In genomic region chr9:120950421-120951388, GRCh38 we compare ENCODE assay signal across 2 cellular contexts.
TF ChIP-seq lines count a peak whose summit lies in the region.

No MANE protein-coding gene starts in this region.

TF ChIP-seq in IMR-90, 13 proteins besides CTCF, POLR2A, EP300 and RAD21:
- no peak for TF ChIP-seq MXI1 (IDR thresholded peaks at IDR 0.05; ENCODE audit: borderline replicate concordance, low read depth, low read length)
- TF ChIP-seq RFX5 (IDR thresholded peaks at IDR 0.05; ENCODE audit: low read depth, low read length), result no peak
- TF ChIP-seq CHD1 (IDR thresholded peaks at IDR 0.05; ENCODE audit: low read depth, low read length), result no peak
- no peak for TF ChIP-seq MAZ (IDR thresholded peaks at IDR 0.05; ENCODE audit: borderline replicate concordance, low read depth, low read length)
- TF ChIP-seq SMC3 (IDR thresholded peaks at IDR 0.05; ENCODE audit: low read depth, low read length), result no peak
- TF ChIP-seq RCOR1 (IDR thresholded peaks at IDR 0.05; ENCODE audit: insufficient replicate concordance, low read length), result no peak
- no peak for TF ChIP-seq MAFK (IDR thresholded peaks at IDR 0.05; ENCODE audit: low read depth, low read length)
- TF ChIP-seq CEBPB (IDR thresholded peaks at IDR 0.05; ENCODE audit: low read depth, low read length), result no peak
- TF ChIP-seq ELK1 (IDR thresholded peaks at IDR 0.05; ENCODE audit: borderline replicate concordance, low read depth, low read length), result no peak
- TF ChIP-seq FOS (IDR thresholded peaks at IDR 0.05; ENCODE audit: low read depth, low read length), result no peak
- TF ChIP-seq NFE2L2 (IDR thresholded peaks at IDR 0.05; ENCODE audit: low read depth, low read length), result no peak
- TF ChIP-seq USF2 (IDR thresholded peaks at IDR 0.05; ENCODE audit: low read depth, low read length), result no peak
- TF ChIP-seq BHLHE40 (IDR thresholded peaks at IDR 0.05; ENCODE audit: low read depth, low read length), result no peak

TF ChIP-seq in H1, 55 proteins besides CTCF, POLR2A, EP300 and RAD21:
- TF ChIP-seq SP2 (IDR thresholded peaks at IDR 0.05; ENCODE audit: low read length) (no peak), PHF8 (conservative IDR thresholded peaks at IDR 0.05; ENCODE audit: low read depth, low read length) (no peak), NANOG (IDR thresholded peaks at IDR 0.05; ENCODE audit: insufficient read depth, low read depth, low read length, poor library complexity, severe bottlenecking) (no peak), JUND (IDR thresholded peaks at IDR 0.05; ENCODE audit: low read length) (no peak), CHD1 (IDR thresholded peaks at IDR 0.05; ENCODE audit: low read depth, low read length) (no peak), KDM4A (IDR thresholded peaks at IDR 0.05; ENCODE audit: low read depth, low read length, severe bottlenecking) (no peak), ATF3 (IDR thresholded peaks at IDR 0.05; ENCODE audit: insufficient read depth, low read depth, low read length) (no peak), KDM1A (IDR thresholded peaks at IDR 0.05; ENCODE audit: borderline replicate concordance, low read length) (no peak), SIRT6 (IDR thresholded peaks at IDR 0.05; ENCODE audit: low read length) (no peak), CHD2 (IDR thresholded peaks at IDR 0.05; ENCODE audit: low read length) (no peak), SUZ12 (IDR thresholded peaks at IDR 0.05; ENCODE audit: low read length) (no peak), ZNF274 (IDR thresholded peaks at IDR 0.05; ENCODE audit: borderline replicate concordance, extremely low read depth, low read length) (no peak), FOSL1 (IDR thresholded peaks at IDR 0.05; ENCODE audit: insufficient read depth, low read depth, low read length) (no peak)
